Comparison of ENCODE assay signal across 16 cellular contexts in genomic region chr5:29262683-29263082, GRCh38.
DNase-seq lines count a peak whose midpoint lies in the region; ATAC-seq, FAIRE-seq and TF ChIP-seq lines count a peak whose summit lies in the region.
"Had no signal": no experiment of that assay in that cellular context is flagged by ENCODE, and none has a peak within 500 bp of the region (broad histone marks: within the 10 kb centered on the region; RNA-seq: fewer than 3 reads in every experiment).

No MANE protein-coding gene starts in this region.

- no peak overlapping the region for H2BK120ac ChIP-seq in mesenchymal stem cell (ENCODE audit: low read depth, low read length)

- H3K9me3 Mint-ChIP-seq in astrocyte (ENCODE audit: unreplicated experiment) = no peaks in the 10 kb centered on the region

- no peak for ATAC-seq in GM21360 (IDR thresholded peaks at IDR 0.05; ENCODE audit: unreplicated experiment)
- ATAC-seq: HCT116, HepG2 had no signal

- no peaks in the 10 kb centered on the region for H4K20me1 ChIP-seq in astrocyte (ENCODE audit: insufficient read depth, low read length)

- H2BK12ac ChIP-seq in mesenchymal stem cell (ENCODE audit: low read length in 2 of 2) = no peak overlapping the region

- no peak overlapping the region for H4K91ac ChIP-seq in mesenchymal stem cell (ENCODE audit: low read length)

- no peak overlapping the region for H2BK15ac ChIP-seq in mesenchymal stem cell (ENCODE audit: low read depth, poor library complexity, severe bottlenecking)

- no peak overlapping the region for H2AFZ ChIP-seq in astrocyte (ENCODE audit: low read depth, low read length)
- H2AFZ ChIP-seq in mesenchymal stem cell (ENCODE audit: low read depth, low read length) = no peak overlapping the region

- H3K4me1 ChIP-seq in astrocyte (ENCODE audit: insufficient read depth, low read length) (no peaks in the 10 kb centered on the region), mesenchymal stem cell (ENCODE audit: control insufficient read depth, insufficient read depth, low read depth, low read length) (no peaks in the 10 kb centered on the region)

- no peak overlapping the region for H3K14ac ChIP-seq in mesenchymal stem cell (ENCODE audit: low read length in 2 of 2)

- in situ Hi-C loops in ACHN (cut with HindIII; ENCODE audit: low pct_ligation_motif_present, low pct_unique_long_range_greater_than_20kb, low sequenced_read_pairs) = no loop called here

- no peaks in the 10 kb centered on the region for H3K9me3 ChIP-seq in astrocyte (ENCODE audit: insufficient read depth, low read depth, low read length)
- H3K9me3 ChIP-seq in mesenchymal stem cell (ENCODE audit: control insufficient read depth, low read length) = peaks cover 5% of the 10 kb centered on the region

- H3K4ac ChIP-seq in mesenchymal stem cell (ENCODE audit: low read depth in 1 of 2, low read length in 2 of 2) = no peak overlapping the region

- H3K23ac ChIP-seq in mesenchymal stem cell (ENCODE audit: low read length in 2 of 2) = no peak overlapping the region

- H3K4me3 Mint-ChIP-seq in astrocyte (ENCODE audit: unreplicated experiment) = no peak overlapping the region
- H3K4me3 Mint-ChIP-seq: CD4-positive, alpha-beta T cell had no signal

- no peak overlapping the region for H3K9ac ChIP-seq in astrocyte (ENCODE audit: low read length)
- no peak overlapping the region for H3K9ac ChIP-seq in mesenchymal stem cell (ENCODE audit: low read length)

- DNase-seq in ACHN (peak; percentile 46), HTR-8/SVneo (ENCODE audit: insufficient read length, low spot score) (peak; percentile 61), astrocyte (ENCODE audit: low read depth) (no peak), mesenchymal stem cell (peak; percentile 5), NCI-H1092 (lab: John Stamatoyannopoulos, UW) (no peak), OCI-M1 (lab: John Stamatoyannopoulos, UW) (no peak)
- DNase-seq: CD4-positive, alpha-beta T cell; DMS53; KG1; NCI-H1048; NCI-H2081 treated with DMSO at 0.1 percent for 48 hours; NCI-H2227 treated with DMSO at 0.1 percent for 48 hours; NCI-H526 had no signal

- H3K27ac ChIP-seq in astrocyte (ENCODE audit: low read depth, low read length) = no peak overlapping the region
- H3K27ac ChIP-seq in mesenchymal stem cell (ENCODE audit: low read length, poor library complexity, severe bottlenecking) = no peak overlapping the region

- no peaks in the 10 kb centered on the region for H3K27me3 ChIP-seq in astrocyte (ENCODE audit: insufficient read depth, low read length)
- no peaks in the 10 kb centered on the region for H3K27me3 ChIP-seq in mesenchymal stem cell (ENCODE audit: control insufficient read depth in 1 of 2, insufficient read depth in 1 of 2, low read length in 2 of 2)

- no peak overlapping the region for H4K8ac ChIP-seq in mesenchymal stem cell (ENCODE audit: low read length)

- WGBS in mesenchymal stem cell = no CpG with 5 or more reads among the region's 2 CpGs

- no peak overlapping the region for H3K4me2 ChIP-seq in astrocyte (ENCODE audit: low read length)
- no peak overlapping the region for H3K4me2 ChIP-seq in mesenchymal stem cell (ENCODE audit: low read length, poor library complexity, severe bottlenecking)

- H3K27me3 Mint-ChIP-seq in astrocyte (ENCODE audit: low read depth, unreplicated experiment) = no peaks in the 10 kb centered on the region
- H3K27me3 Mint-ChIP-seq: CD4-positive, alpha-beta T cell had no signal

- H3K4me3 ChIP-seq in astrocyte (ENCODE audit: insufficient read depth, low read depth, low read length) = no peak overlapping the region
- H3K4me3 ChIP-seq in mesenchymal stem cell (ENCODE audit: insufficient read depth in 1 of 2, low read depth in 1 of 2, low read length in 2 of 2) = no peak overlapping the region

- TF ChIP-seq CTCF in astrocyte (IDR thresholded peaks at IDR 0.05; ENCODE audit: insufficient read depth, low read depth, low read length) = no peak

- H3K18ac ChIP-seq in mesenchymal stem cell (ENCODE audit: low read depth in 1 of 2, low read length in 2 of 2) = no peak overlapping the region

- H3K27ac Mint-ChIP-seq in astrocyte (ENCODE audit: unreplicated experiment) = peak overlapping the region; percentile 30
- H3K27ac Mint-ChIP-seq: CD4-positive, alpha-beta T cell had no signal

- no peak overlapping the region for H2BK5ac ChIP-seq in mesenchymal stem cell (ENCODE audit: low read depth, low read length, poor library complexity, severe bottlenecking)

- H3K36me3 Mint-ChIP-seq in astrocyte (ENCODE audit: low read depth, unreplicated experiment) = no peaks in the 10 kb centered on the region

- H2AK5ac ChIP-seq in mesenchymal stem cell (ENCODE audit: low read length, severe bottlenecking) = no peak overlapping the region

- FAIRE-seq in HTR-8/SVneo (lab: Jason Lieb, UNC) (peak; percentile 55), astrocyte (lab: Jason Lieb, UNC) (no peak)
- FAIRE-seq: HepG2 had no signal

- H3K36me3 ChIP-seq in astrocyte (ENCODE audit: insufficient read depth, low read length) (no peaks in the 10 kb centered on the region), mesenchymal stem cell (ENCODE audit: control insufficient read depth in 1 of 2, insufficient read depth in 2 of 2, low read depth in 1 of 2, low read length in 2 of 2) (no peaks in the 10 kb centered on the region)

- no peaks in the 10 kb centered on the region for H3K79me1 ChIP-seq in mesenchymal stem cell (replicated peaks; ENCODE audit: low read length, poor library complexity, severe bottlenecking)

- peaks cover 9% of the 10 kb centered on the region for H3K4me1 Mint-ChIP-seq in astrocyte (ENCODE audit: low read depth, unreplicated experiment)

- no peaks in the 10 kb centered on the region for H3K79me2 ChIP-seq in astrocyte (ENCODE audit: insufficient read depth, low read length)

Comparison
In these comparisons a context has a peak if more than half of its experiments do, and no peak if none do; other contexts are left out.
1. DNase-seq: peak in ACHN (single experiment), HTR-8/SVneo (single experiment) and mesenchymal stem cell (single experiment); none in astrocyte (single experiment), NCI-H1092 (single experiment) and OCI-M1 (single experiment).